Comparison of ENCODE assay signal across 1 cellular context in the genomic region with DNA sequence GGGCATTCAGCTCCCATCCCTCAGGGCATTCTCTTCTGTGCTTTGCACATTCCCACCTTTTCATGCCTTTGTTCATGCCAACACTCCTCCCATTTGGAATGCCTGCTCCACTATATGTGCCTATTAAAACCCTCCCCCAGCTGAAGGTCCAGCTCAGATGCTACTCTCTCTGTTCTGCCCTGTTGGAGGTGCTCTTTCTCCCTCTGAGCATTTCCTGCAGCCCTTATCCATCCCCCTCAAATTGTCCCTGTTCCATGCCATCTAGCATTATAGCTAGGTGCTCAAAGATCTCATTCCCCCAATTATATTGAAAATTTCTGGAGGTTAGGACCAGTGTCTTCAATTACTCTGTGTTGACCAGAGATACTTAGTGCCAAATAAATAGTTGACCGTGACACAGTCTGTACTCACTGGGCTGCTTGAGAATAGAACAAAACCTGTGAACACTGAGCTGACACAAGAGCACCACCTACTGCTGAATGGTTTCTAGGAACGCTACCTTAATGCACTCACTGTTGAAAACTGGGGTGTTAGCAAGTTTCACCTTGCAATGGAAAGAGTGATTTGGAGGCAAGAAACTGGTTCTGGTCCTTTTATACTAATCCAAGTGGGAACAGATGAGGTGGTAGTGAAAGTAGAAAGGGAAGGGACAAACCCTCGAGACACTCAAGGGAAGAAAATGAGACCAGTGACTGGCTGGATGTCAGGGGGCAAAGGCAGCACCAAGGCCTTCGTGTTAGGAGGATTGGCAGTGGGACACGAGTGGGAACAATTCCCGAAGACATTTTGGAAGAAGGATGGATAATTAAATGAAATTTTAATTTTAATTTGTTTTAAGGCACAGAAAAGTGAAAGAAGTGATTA.
TF ChIP-seq lines count a peak whose summit lies in the region.

No MANE protein-coding gene starts in this region.

TF ChIP-seq in HCT116, 20 proteins besides CTCF, POLR2A, EP300 and RAD21 (continued from another document):
- TF ChIP-seq, protein P1, sequence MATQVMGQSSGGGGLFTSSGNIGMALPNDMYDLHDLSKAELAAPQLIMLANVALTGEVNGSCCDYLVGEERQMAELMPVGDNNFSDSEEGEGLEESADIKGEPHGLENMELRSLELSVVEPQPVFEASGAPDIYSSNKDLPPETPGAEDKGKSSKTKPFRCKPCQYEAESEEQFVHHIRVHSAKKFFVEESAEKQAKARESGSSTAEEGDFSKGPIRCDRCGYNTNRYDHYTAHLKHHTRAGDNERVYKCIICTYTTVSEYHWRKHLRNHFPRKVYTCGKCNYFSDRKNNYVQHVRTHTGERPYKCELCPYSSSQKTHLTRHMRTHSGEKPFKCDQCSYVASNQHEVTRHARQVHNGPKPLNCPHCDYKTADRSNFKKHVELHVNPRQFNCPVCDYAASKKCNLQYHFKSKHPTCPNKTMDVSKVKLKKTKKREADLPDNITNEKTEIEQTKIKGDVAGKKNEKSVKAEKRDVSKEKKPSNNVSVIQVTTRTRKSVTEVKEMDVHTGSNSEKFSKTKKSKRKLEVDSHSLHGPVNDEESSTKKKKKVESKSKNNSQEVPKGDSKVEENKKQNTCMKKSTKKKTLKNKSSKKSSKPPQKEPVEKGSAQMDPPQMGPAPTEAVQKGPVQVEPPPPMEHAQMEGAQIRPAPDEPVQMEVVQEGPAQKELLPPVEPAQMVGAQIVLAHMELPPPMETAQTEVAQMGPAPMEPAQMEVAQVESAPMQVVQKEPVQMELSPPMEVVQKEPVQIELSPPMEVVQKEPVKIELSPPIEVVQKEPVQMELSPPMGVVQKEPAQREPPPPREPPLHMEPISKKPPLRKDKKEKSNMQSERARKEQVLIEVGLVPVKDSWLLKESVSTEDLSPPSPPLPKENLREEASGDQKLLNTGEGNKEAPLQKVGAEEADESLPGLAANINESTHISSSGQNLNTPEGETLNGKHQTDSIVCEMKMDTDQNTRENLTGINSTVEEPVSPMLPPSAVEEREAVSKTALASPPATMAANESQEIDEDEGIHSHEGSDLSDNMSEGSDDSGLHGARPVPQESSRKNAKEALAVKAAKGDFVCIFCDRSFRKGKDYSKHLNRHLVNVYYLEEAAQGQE (IDR thresholded peaks at IDR 0.05; ENCODE audit: low read depth): no peak
- TF ChIP-seq EZH2 (IDR thresholded peaks at IDR 0.05) (no peak), FOSL1 (IDR thresholded peaks at IDR 0.05; ENCODE audit: low read depth) (no peak)
